ENCODE assay signal across 15 cellular contexts in genomic region chr22:45917146-45917545, GRCh38. TPM values are rescaled to one million over a fixed set of nuclear protein-coding genes. Genes with fewer than 3 reads are reported as not detected.
A peak's percentile ranks its signal among the peaks of the same experiment; 100 is the strongest.
DNase-seq lines count a peak whose midpoint lies in the region; TF ChIP-seq lines count a peak whose summit lies in the region.
"Had no signal": no experiment of that assay in that cellular context is flagged by ENCODE, and none has a peak within 500 bp of the region (broad histone marks: within the 10 kb centered on the region; RNA-seq: fewer than 3 reads in every experiment).

No MANE protein-coding gene starts in this region.

- H3K27me3 Mint-ChIP-seq in osteocyte (ENCODE audit: unreplicated experiment), result peaks cover 12% of the 10 kb centered on the region
- H3K27me3 Mint-ChIP-seq: activated CD4-positive, alpha-beta T cell treated with anti-CD3 and anti-CD28 coated beads, Interleukin-2, amount 10 ng/mL, durations not matched to agents 24 days and 14 days had no signal

- peaks cover 4% of the 10 kb centered on the region for H3K36me3 Mint-ChIP-seq in osteocyte (ENCODE audit: unreplicated experiment)

- no peak overlapping the region for H3K4me3 Mint-ChIP-seq in osteocyte (ENCODE audit: unreplicated experiment)
- H3K4me3 Mint-ChIP-seq: activated CD4-positive, alpha-beta T cell treated with anti-CD3 and anti-CD28 coated beads, Interleukin-2, amount 10 ng/mL, durations not matched to agents 24 days and 14 days had no signal

- H3K27ac Mint-ChIP-seq in osteocyte (ENCODE audit: unreplicated experiment), result no peak overlapping the region
- H3K27ac Mint-ChIP-seq: activated CD4-positive, alpha-beta T cell treated with anti-CD3 and anti-CD28 coated beads, Interleukin-2, amount 10 ng/mL, durations not matched to agents 24 days and 14 days had no signal

- peaks cover 0 to 10% (median 0%) of the 10 kb centered on the region in 45 donors for H3K27me3 ChIP-seq in dorsolateral prefrontal cortex
- H3K27me3 ChIP-seq: right atrium auricular region, testis had no signal

- H3K4me1 Mint-ChIP-seq in osteocyte (ENCODE audit: unreplicated experiment), result peaks cover 25% of the 10 kb centered on the region
- H3K4me1 Mint-ChIP-seq: activated CD4-positive, alpha-beta T cell treated with anti-CD3 and anti-CD28 coated beads, Interleukin-2, amount 10 ng/mL, durations not matched to agents 24 days and 14 days had no signal

- H3K27ac ChIP-seq in VCaP (peak overlapping the region; percentile 11; the same call in 1 of the 2 replicates), dorsolateral prefrontal cortex (no peak overlapping the region)
- H3K27ac ChIP-seq: left ventricle myocardium inferior, right atrium auricular region, testis had no signal

- intact Hi-C loops in dorsolateral prefrontal cortex (cut with DNase I), result no loop called here

- no peaks in the 10 kb centered on the region for H3K9me3 Mint-ChIP-seq in osteocyte (ENCODE audit: unreplicated experiment)
- H3K9me3 Mint-ChIP-seq: activated CD4-positive, alpha-beta T cell treated with anti-CD3 and anti-CD28 coated beads, Interleukin-2, amount 10 ng/mL, durations not matched to agents 24 days and 14 days had no signal

- H3K4me3 ChIP-seq in dorsolateral prefrontal cortex, result no peak overlapping the region
- H3K4me3 ChIP-seq: left ventricle myocardium inferior, right atrium auricular region, testis had no signal

- DNase-seq in COR-L47 (lab: John Stamatoyannopoulos, UW), result peak; percentile 77
- peak; percentile 63 for DNase-seq in DMS79 treated with DMSO at 0.1 percent for 48 hours (lab: John Stamatoyannopoulos, UW)
- peak; percentile 83 for DNase-seq in NCI-H2196 (lab: John Stamatoyannopoulos, UW; ENCODE audit: unreplicated experiment)
- no peak for DNase-seq in LoVo (ENCODE audit: low spot score)
- DNase-seq in osteocyte (ENCODE audit: extremely low spot score, unreplicated experiment), result no peak
- no peak for DNase-seq in dorsolateral prefrontal cortex
- DNase-seq: activated CD4-positive, alpha-beta T cell treated with anti-CD3 and anti-CD28 coated beads, Interleukin-2, amount 10 ng/mL, durations not matched to agents 24 days and 14 days; amygdala; central memory CD4-positive, alpha-beta T cell; effector CD4-positive, alpha-beta T cell; left ventricle myocardium inferior; SW 1271; testis had no signal

- no peak for TF ChIP-seq CTCF in VCaP (conservative IDR thresholded peaks at IDR 0.05)
- TF ChIP-seq CTCF in osteocyte (IDR thresholded peaks at IDR 0.05), result no peak
- TF ChIP-seq CTCF in dorsolateral prefrontal cortex (IDR thresholded peaks at IDR 0.05 in 54 of 56, conservative IDR thresholded peaks at IDR 0.05 in 2 of 56; ENCODE audit: low read depth in 1 of 56, partially characterized antibody in 56 of 56), result no peak

RNA-seq across cellular contexts. Expression of gene WNT7B, which starts 59.8 kb away (rescaled TPM):
- 2.3 and 2.7 TPM in 2 replicates for total RNA-seq in osteocyte
- 10 to 100 TPM in 1 of 120 experiments, 1 to 10 TPM in 118, under 1 TPM in 1; 0.67 to 11.8 (median 2.7) TPM for total RNA-seq in dorsolateral prefrontal cortex
- total RNA-seq: activated CD4-positive, alpha-beta T cell treated with anti-CD3 and anti-CD28 coated beads, Interleukin-2, amount 10 ng/mL, durations not matched to agents 24 days and 14 days; left ventricle myocardium inferior had no signal

Comparison
In these comparisons a context has a peak if more than half of its experiments do, and no peak if none do; other contexts are left out.
1. DNase-seq: peak in COR-L47 (single experiment), DMS79 treated with DMSO at 0.1 percent for 48 hours (single experiment) and NCI-H2196 (single experiment); none in LoVo (single experiment), osteocyte (single experiment) and dorsolateral prefrontal cortex (0 of 10).